Comparison of ENCODE assay signal across 3 cellular contexts in genomic region chr12:111029305-111029704, GRCh38.
TF ChIP-seq lines count a peak whose summit lies in the region.

No MANE protein-coding gene starts in this region.

TF ChIP-seq in A549, 52 proteins besides CTCF, POLR2A, EP300 and RAD21:
- no peak for TF ChIP-seq ZC3H11A (IDR thresholded peaks at IDR 0.05)
- peak; percentile 24; the same call in 1 of the 2 replicates for TF ChIP-seq KDM1A (IDR thresholded peaks at IDR 0.05; ENCODE audit: low read depth)

TF ChIP-seq in WTC11, 78 proteins besides CTCF, POLR2A, EP300 and RAD21:
- TF ChIP-seq GTF2I (CRISPR knock-in tag; conservative IDR thresholded peaks at IDR 0.05) = 0 out of 2 replicates have a peak, but pooled peaks have one; percentile 32
- no peak for TF ChIP-seq ATF2 (CRISPR knock-in tag; IDR thresholded peaks at IDR 0.05; ENCODE audit: borderline replicate concordance, low read depth)

TF ChIP-seq in H1, 55 proteins besides CTCF, POLR2A, EP300 and RAD21:
- TF ChIP-seq EGR1 (IDR thresholded peaks at IDR 0.05; ENCODE audit: borderline replicate concordance, low read depth, low read length) = no peak
- peak in 1 of 2 experiments; percentile 64; a peak in 1 of 4 replicates for TF ChIP-seq HDAC2 (IDR thresholded peaks at IDR 0.05; ENCODE audit: borderline replicate concordance in 1 of 2, low read depth in 2 of 2, low read length in 2 of 2)
- TF ChIP-seq KDM1A (IDR thresholded peaks at IDR 0.05; ENCODE audit: borderline replicate concordance, low read length) = peak; percentile 79; the same call in 1 of the 2 replicates
TF ChIP-seq in H1: peak in this region for 2.
